8 cellular contexts compared by ENCODE assay signal in genomic region chr19:14434543-14435319, GRCh38. TPM values are rescaled to one million over a fixed set of nuclear protein-coding genes. Genes with fewer than 3 reads are reported as not detected.
A peak's percentile ranks its signal among the peaks of the same experiment; 100 is the strongest.
DNase-seq lines count a peak whose midpoint lies in the region; ATAC-seq and TF ChIP-seq lines count a peak whose summit lies in the region.

No MANE protein-coding gene starts in this region.

- no peaks in the 10 kb centered on the region for H3K27me3 ChIP-seq in tibial artery

- peak overlapping the region; percentile 77 to 86 for H3K27ac ChIP-seq in tibial artery

- no peak overlapping the region for H3K4me3 ChIP-seq in mucosa of descending colon
- H3K4me3 ChIP-seq in tibial artery = peak overlapping the region; percentile 66 to 98

- TF ChIP-seq CTCF in mucosa of descending colon (IDR thresholded peaks at IDR 0.05) = no peak
- TF ChIP-seq CTCF in tibial artery (IDR thresholded peaks at IDR 0.05) = no peak

- H3K9me3 ChIP-seq in T-helper 17 cell (ENCODE audit: control insufficient read depth, low read length, poor library complexity, severe bottlenecking) = no peaks in the 10 kb centered on the region
- H3K9me3 ChIP-seq in mucosa of descending colon = no peaks in the 10 kb centered on the region
- no peaks in the 10 kb centered on the region for H3K9me3 ChIP-seq in tibial artery

- peak overlapping the region; percentile 86 for H3K4me3 Mint-ChIP-seq in T-helper 17 cell

- no peaks in the 10 kb centered on the region for H3K36me3 Mint-ChIP-seq in T-helper 17 cell (ENCODE audit: low read depth)

- H3K36me3 ChIP-seq in mucosa of descending colon (ENCODE audit: low read depth) (no peaks in the 10 kb centered on the region), tibial artery (no peaks in the 10 kb centered on the region)

- no peak for DNase-seq in activated CD4-positive, CD25-positive, alpha-beta regulatory T cell (lab: John Stamatoyannopoulos, UW)
- DNase-seq in T-helper 17 cell (no peak), dermis microvascular lymphatic vessel endothelial cell (ENCODE audit: low read depth in 2 of 2) (peak; percentile 65 to 86), mucosa of descending colon (peak; percentile 33 to 79 (median 55)), tibial artery (peak; percentile 81 to 88)
- no peak for DNase-seq in effector CD4-positive, alpha-beta T cell

- H3K4me1 ChIP-seq in mucosa of descending colon (ENCODE audit: low read depth) = peaks cover 18% of the 10 kb centered on the region
- H3K4me1 ChIP-seq in tibial artery = peaks cover 0 to 38% (median 19%) of the 10 kb centered on the region in 4 donors

- no peaks in the 10 kb centered on the region for H3K27me3 Mint-ChIP-seq in T-helper 17 cell

- H3K27ac Mint-ChIP-seq in T-helper 17 cell = peak overlapping the region; percentile 74

- ATAC-seq in activated CD4-positive, CD25-positive, alpha-beta regulatory T cell treated with anti-CD3 and anti-CD28 coated beads, Interleukin-2, amount 50 U/mL, for 24 hours = peak; percentile 66 to 76
- ATAC-seq in T-helper 17 cell (peak; percentile 38), mucosa of descending colon (peak; percentile 66), HG02973 (IDR thresholded peaks at IDR 0.05; ENCODE audit: unreplicated experiment) (no peak)

- H3K4me1 Mint-ChIP-seq in T-helper 17 cell = peaks cover 34% of the 10 kb centered on the region

- intact Hi-C loops in mucosa of descending colon (cut with DNase I, micrococcal nuclease) = no loop called here
- intact Hi-C loops in tibial artery (cut with DNase I; ENCODE audit: low total_unique reads) = loop anchor here (5.0 kb wide), 1 partner anchor 38 kb away; no protein-coding TSS in a partner anchor

RNA-seq across cellular contexts. Expression of gene PKN1, which starts 1.6 kb away (rescaled TPM):
- total RNA-seq in T-helper 17 cell = 100 to 1,000 TPM; 163 to 202 TPM
- total RNA-seq in dermis microvascular lymphatic vessel endothelial cell = 252 and 299 TPM in 2 replicates
- 100 to 1,000 TPM in 1 of 3 donors, 10 to 100 TPM in 2; 30.1 to 117 (median 42.0) TPM for total RNA-seq in mucosa of descending colon

RNA-seq across cellular contexts. Expression of gene DDX39A, which starts 15.6 kb away (rescaled TPM):
- total RNA-seq in T-helper 17 cell (100 to 1,000 TPM; 276 to 284 TPM), dermis microvascular lymphatic vessel endothelial cell (69.7 and 71.9 TPM in 2 replicates), mucosa of descending colon (10 to 100 TPM; 56.9 to 85.5 (median 66.5) TPM)

RNA-seq across cellular contexts. Expression of gene PTGER1, which starts 40.4 kb away (rescaled TPM):
- total RNA-seq in T-helper 17 cell (not detected), dermis microvascular lymphatic vessel endothelial cell (0.13 and 0.25 TPM in 2 replicates), mucosa of descending colon (1 to 10 TPM in 1 of 3 donors, under 1 TPM in 2; 0.41 to 1.2 (median 0.63) TPM)

RNA-seq across cellular contexts. Expression of gene ADGRE5, which starts 53.5 kb away (rescaled TPM):
- total RNA-seq in T-helper 17 cell (1,000 to 10,000 TPM; 1,097 to 1,799 TPM), dermis microvascular lymphatic vessel endothelial cell (4.9 and 6.2 TPM in 2 replicates), mucosa of descending colon (100 to 1,000 TPM in 2 of 3 donors, 10 to 100 TPM in 1; 92.7 to 130 (median 127) TPM)

Comparison
In these comparisons a context has a peak if more than half of its experiments do, and no peak if none do; other contexts are left out.
1. DNase-seq: peak in dermis microvascular lymphatic vessel endothelial cell (2 of 2), mucosa of descending colon (3 of 3) and tibial artery (2 of 2); none in activated CD4-positive, CD25-positive, alpha-beta regulatory T cell (0 of 4), T-helper 17 cell (0 of 3) and effector CD4-positive, alpha-beta T cell (single experiment).